In the genomic region with DNA sequence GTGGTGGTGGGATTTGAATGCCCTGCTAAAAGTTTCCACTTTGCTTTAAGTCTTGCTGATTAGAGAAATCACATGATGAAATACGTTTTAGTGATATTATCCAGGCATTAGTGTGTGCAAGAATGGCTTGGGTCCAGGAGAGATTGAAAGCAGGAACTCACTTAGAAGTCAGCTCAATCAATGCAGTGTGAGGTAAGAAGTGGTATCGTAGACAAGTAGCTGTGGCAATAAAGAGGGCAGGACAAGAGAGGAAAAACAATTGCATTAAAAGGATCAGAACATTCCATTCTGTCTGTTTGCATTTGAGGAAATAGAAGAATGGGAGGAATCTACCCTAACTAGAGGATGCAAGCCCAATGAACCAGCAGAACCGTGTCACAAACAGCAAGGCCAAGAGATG, we compare ENCODE assay signal across 17 cellular contexts. TPM values are rescaled to one million over a fixed set of nuclear protein-coding genes. Genes with fewer than 3 reads are reported as not detected.
DNase-seq lines count a peak whose midpoint lies in the region; FAIRE-seq and TF ChIP-seq lines count a peak whose summit lies in the region.
"Had no signal": no experiment of that assay in that cellular context is flagged by ENCODE, and none has a peak within 500 bp of the region (broad histone marks: within the 10 kb centered on the region; RNA-seq: fewer than 3 reads in every experiment).

No MANE protein-coding gene starts in this region.

- no peak for TF ChIP-seq POLR2A in GM12891 (IDR thresholded peaks at IDR 0.05; ENCODE audit: low read depth, low read length)

- H3K4me3 ChIP-seq in adipocyte (ENCODE audit: low read length) (no peak overlapping the region), fibroblast of the aortic adventitia (ENCODE audit: low read depth, low read length) (no peak overlapping the region), parathyroid adenoma (ENCODE audit: low read depth, low read length) (no peak overlapping the region)
- H3K4me3 ChIP-seq: BLaER1 treated with 17β-estradiol and CSF1 and Interleukin-3, amounts not matched to agents 10 nM and 100 nM; PC-9 had no signal

- peaks cover 7% of the 10 kb centered on the region for H3K4me1 ChIP-seq in adipocyte (ENCODE audit: control insufficient read depth, insufficient read depth, low read length)
- peaks cover 16% of the 10 kb centered on the region for H3K4me1 ChIP-seq in parathyroid adenoma
- H3K4me1 ChIP-seq: BLaER1 treated with 17β-estradiol and CSF1 and Interleukin-3, amounts not matched to agents 10 nM and 100 nM had no signal

- H3K79me2 ChIP-seq in parathyroid adenoma = no peaks in the 10 kb centered on the region

- H2AFZ ChIP-seq in parathyroid adenoma = peak overlapping the region; percentile 16
- H2AFZ ChIP-seq: PC-9 had no signal

- H3K36me3 ChIP-seq in adipocyte (ENCODE audit: control insufficient read depth, insufficient read depth, low read length, severe bottlenecking) (no peaks in the 10 kb centered on the region), parathyroid adenoma (ENCODE audit: control insufficient read depth, insufficient read depth, low read length) (no peaks in the 10 kb centered on the region)
- H3K36me3 ChIP-seq: BLaER1 treated with 17β-estradiol and CSF1 and Interleukin-3, amounts not matched to agents 10 nM and 100 nM had no signal

- no peaks in the 10 kb centered on the region for H3K27me3 ChIP-seq in adipocyte (replicated peaks; ENCODE audit: control insufficient read depth, insufficient read depth, low read length)
- no peaks in the 10 kb centered on the region for H3K27me3 ChIP-seq in parathyroid adenoma (ENCODE audit: control insufficient read depth, insufficient read depth, low read length)
- H3K27me3 ChIP-seq: BLaER1 treated with 17β-estradiol and CSF1 and Interleukin-3, amounts not matched to agents 10 nM and 100 nM had no signal

- TF ChIP-seq CTCF in fibroblast of the aortic adventitia (IDR thresholded peaks at IDR 0.05; ENCODE audit: insufficient read depth, low read length) (no peak), parathyroid adenoma (IDR thresholded peaks at IDR 0.05) (no peak)

- H3K27ac ChIP-seq in parathyroid adenoma = no peak overlapping the region
- H3K27ac ChIP-seq: BLaER1 treated with 17β-estradiol and CSF1 and Interleukin-3, amounts not matched to agents 10 nM and 100 nM; HL-60; PC-9 had no signal

- DNase-seq in GM12891 (ENCODE audit: insufficient read length, low spot score) = no peak
- peak; percentile 36 for DNase-seq in adipocyte (ENCODE audit: low read depth)
- DNase-seq in fibroblast of the aortic adventitia (ENCODE audit: low read depth) = peak; percentile 1
- DNase-seq in germinal center (ENCODE audit: low spot score) = no peak
- DNase-seq in NCI-H510A (lab: John Stamatoyannopoulos, UW) = no peak
- no peak for DNase-seq in activated CD4-positive, alpha-beta T cell treated with anti-CD3 and anti-CD28 coated beads, Interleukin-2, amount 50 U/mL, for 4 hours
- DNase-seq: DMS79 treated with DMSO at 0.1 percent for 48 hours, NCI-H1417, NCI-H187 treated with DMSO at 0.1 percent for 48 hours, NCI-H2171, NCI-H446 treated with DMSO at 0.1 percent for 48 hours, NCI-H748 treated with DMSO at 0.1 percent for 48 hours, PC-9 had no signal

- H3K9ac ChIP-seq in adipocyte (ENCODE audit: low read length) = no peak overlapping the region
- no peak overlapping the region for H3K9ac ChIP-seq in parathyroid adenoma
- H3K9ac ChIP-seq: BLaER1 treated with 17β-estradiol and CSF1 and Interleukin-3, amounts not matched to agents 10 nM and 100 nM had no signal

- H3K4me2 ChIP-seq in parathyroid adenoma (ENCODE audit: low read length) = no peak overlapping the region
- H3K4me2 ChIP-seq: BLaER1 treated with 17β-estradiol and CSF1 and Interleukin-3, amounts not matched to agents 10 nM and 100 nM; PC-9 had no signal

- peak; percentile 35 for FAIRE-seq in GM12891 (lab: Jason Lieb, UNC)
- FAIRE-seq: G401.6 had no signal

- no peaks in the 10 kb centered on the region for H3K9me3 ChIP-seq in adipocyte (ENCODE audit: control insufficient read depth, low read length)
- H3K9me3 ChIP-seq in parathyroid adenoma (ENCODE audit: control insufficient read depth, low read length) = no peaks in the 10 kb centered on the region
- H3K9me3 ChIP-seq: BLaER1 treated with 17β-estradiol and CSF1 and Interleukin-3, amounts not matched to agents 10 nM and 100 nM had no signal

TF ChIP-seq in GM12891, 5 proteins besides CTCF, POLR2A, EP300 and RAD21:
- no peak for TF ChIP-seq POU2F2 (IDR thresholded peaks at IDR 0.05; ENCODE audit: low read depth, low read length)
- TF ChIP-seq POLR2AphosphoS5 (IDR thresholded peaks at IDR 0.05; ENCODE audit: low read depth, low read length) = no peak
- no peak for TF ChIP-seq PAX5 (IDR thresholded peaks at IDR 0.05; ENCODE audit: insufficient read depth, low read length, severe bottlenecking)
- TF ChIP-seq SPI1 (IDR thresholded peaks at IDR 0.05; ENCODE audit: low read depth, low read length) = no peak
- no peak for TF ChIP-seq TAF1 (IDR thresholded peaks at IDR 0.05; ENCODE audit: low read depth, low read length)

RNA-seq across cellular contexts. Expression of a gene that starts 52.7 kb away (rescaled TPM):
- 5,998 TPM for polyA plus RNA-seq in GM12891 (2012; ENCODE audit: low read depth, missing spikeins)
- 735 and 2,091 TPM in 2 replicates for total RNA-seq in fibroblast of the aortic adventitia (ENCODE audit: low replicate concordance)

Comparison
In these comparisons a context has a peak if more than half of its experiments do, and no peak if none do; other contexts are left out.
1. DNase-seq: peak in adipocyte (single experiment) and fibroblast of the aortic adventitia (single experiment); none in GM12891 (single experiment), germinal center (single experiment), NCI-H510A (single experiment) and activated CD4-positive, alpha-beta T cell treated with anti-CD3 and anti-CD28 coated beads, Interleukin-2, amount 50 U/mL, for 4 hours (0 of 2).